19 cellular contexts compared by ENCODE assay signal in genomic region chr12:5044420-5045295, GRCh38. TPM values are rescaled to one million over a fixed set of nuclear protein-coding genes. Genes with fewer than 3 reads are reported as not detected.
DNase-seq lines count a peak whose midpoint lies in the region; ATAC-seq and TF ChIP-seq lines count a peak whose summit lies in the region.
"Had no signal": no experiment of that assay in that cellular context is flagged by ENCODE, and none has a peak within 500 bp of the region (broad histone marks: within the 10 kb centered on the region; RNA-seq: fewer than 3 reads in every experiment).

No MANE protein-coding gene starts in this region.

- peaks cover 58% of the 10 kb centered on the region for H3K27me3 Mint-ChIP-seq in T-helper 17 cell
- H3K27me3 Mint-ChIP-seq in mesothelial cell of epicardium (ENCODE audit: low read depth): peaks cover 84% of the 10 kb centered on the region
- peaks cover 86% of the 10 kb centered on the region for H3K27me3 Mint-ChIP-seq in type B pancreatic cell

- H3K4me3 ChIP-seq in esophagus muscularis mucosa: peak overlapping the region; percentile 37 to 44 (median 43)
- H3K4me3 ChIP-seq: adrenal gland, K562 had no signal

- no peak overlapping the region for H3K27ac ChIP-seq in esophagus muscularis mucosa (replicated peaks in 1 of 4)
- H3K27ac ChIP-seq: adrenal gland, suprapubic skin had no signal

- H3K27ac Mint-ChIP-seq in T-helper 17 cell (no peak overlapping the region), mesothelial cell of epicardium (no peak overlapping the region), type B pancreatic cell (no peak overlapping the region)

- intact Hi-C loops in esophagus muscularis mucosa (cut with DNase I): no loop called here

- H3K9me3 ChIP-seq in T-helper 17 cell (ENCODE audit: control insufficient read depth, low read length, poor library complexity, severe bottlenecking): no peaks in the 10 kb centered on the region
- H3K9me3 ChIP-seq in esophagus muscularis mucosa: no peaks in the 10 kb centered on the region
- H3K9me3 ChIP-seq: adrenal gland, suprapubic skin had no signal

- peaks cover 10% of the 10 kb centered on the region for H3K9me3 Mint-ChIP-seq in mesothelial cell of epicardium
- no peaks in the 10 kb centered on the region for H3K9me3 Mint-ChIP-seq in type B pancreatic cell

- H3K36me3 ChIP-seq in esophagus muscularis mucosa: no peaks in the 10 kb centered on the region
- H3K36me3 ChIP-seq: adrenal gland, suprapubic skin had no signal

- peaks cover 3% of the 10 kb centered on the region for H3K36me3 Mint-ChIP-seq in T-helper 17 cell (ENCODE audit: low read depth)
- H3K36me3 Mint-ChIP-seq in mesothelial cell of epicardium: no peaks in the 10 kb centered on the region
- peaks cover 12% of the 10 kb centered on the region for H3K36me3 Mint-ChIP-seq in type B pancreatic cell

- WGBS in esophagus muscularis mucosa: 80% methylated on average over 27 of the region's 71 CpGs

- H3K4me1 Mint-ChIP-seq in T-helper 17 cell: no peaks in the 10 kb centered on the region
- H3K4me1 Mint-ChIP-seq in mesothelial cell of epicardium: peaks cover 35% of the 10 kb centered on the region
- peaks cover 9% of the 10 kb centered on the region for H3K4me1 Mint-ChIP-seq in type B pancreatic cell (ENCODE audit: unreplicated experiment)

- peaks cover 14 to 39% (median 24%) of the 10 kb centered on the region in 4 donors for H3K4me1 ChIP-seq in esophagus muscularis mucosa
- H3K4me1 ChIP-seq: adrenal gland had no signal

- no peak for DNase-seq in T-helper 17 cell
- DNase-seq in esophagus muscularis mucosa (ENCODE audit: extremely low spot score): no peak
- no peak for DNase-seq in mesothelial cell of epicardium (ENCODE audit: low spot score in 2 of 2, unreplicated experiment in 2 of 2)
- DNase-seq in type B pancreatic cell (ENCODE audit: extremely low spot score, unreplicated experiment): no peak
- no peak for DNase-seq in NCI-H1694 treated with DMSO at 0.1 percent for 48 hours (lab: John Stamatoyannopoulos, UW)
- no peak for DNase-seq in DMS53 (lab: John Stamatoyannopoulos, UW)
- no peak for DNase-seq in NCI-H526 treated with DMSO at 0.1 percent for 48 hours (lab: John Stamatoyannopoulos, UW)
- DNase-seq: activated effector memory CD4-positive, alpha-beta T cell treated with Interleukin-2 at 50 U/mL for 16 hours; adrenal gland; AML-193; Calu3; GDM1; mesenchymal stem cell; MV-4-11; NCI-H2081 treated with DMSO at 0.1 percent for 48 hours; stimulated activated CD4-positive, alpha-beta T cell treated with anti-CD3 and anti-CD28 coated beads, Interleukin-4, amount 100 ng/mL, for 24 hours had no signal

- TF ChIP-seq EP300 in esophagus muscularis mucosa (IDR thresholded peaks at IDR 0.05): no peak

- H3K27me3 ChIP-seq in esophagus muscularis mucosa: peaks cover 0 to 63% (median 8%) of the 10 kb centered on the region in 4 donors

- peak overlapping the region; percentile 78 for H3K4me3 Mint-ChIP-seq in T-helper 17 cell
- H3K4me3 Mint-ChIP-seq in mesothelial cell of epicardium: peak overlapping the region; percentile 42
- H3K4me3 Mint-ChIP-seq in type B pancreatic cell: peak overlapping the region; percentile 43

- no peak for TF ChIP-seq POLR2A in esophagus muscularis mucosa (IDR thresholded peaks at IDR 0.05; ENCODE audit: low read depth)

- ATAC-seq in T-helper 17 cell: no peak
- ATAC-seq: K562 had no signal

- TF ChIP-seq CTCF in esophagus muscularis mucosa (IDR thresholded peaks at IDR 0.05): no peak
- no peak for TF ChIP-seq CTCF in mesothelial cell of epicardium (IDR thresholded peaks at IDR 0.05; ENCODE audit: unreplicated experiment)
- TF ChIP-seq CTCF in type B pancreatic cell (conservative IDR thresholded peaks at IDR 0.05): no peak

RNA-seq across cellular contexts. Expression of gene KCNA5, which starts 1.0 kb away (rescaled TPM):
- not detected for total RNA-seq in T-helper 17 cell
- total RNA-seq in esophagus muscularis mucosa: 1 to 10 TPM; 1.2 to 5.9 (median 2.2) TPM
- total RNA-seq in mesothelial cell of epicardium: 0.60 to 0.86 TPM (median 0.80 TPM) in 3 replicates
- 0.82 and 0.98 TPM in 2 replicates for total RNA-seq in type B pancreatic cell (ENCODE audit: low replicate concordance)
- total RNA-seq: Calu3, K562, osteocyte had no signal
